31 cellular contexts compared by ENCODE assay signal in the genomic region with DNA sequence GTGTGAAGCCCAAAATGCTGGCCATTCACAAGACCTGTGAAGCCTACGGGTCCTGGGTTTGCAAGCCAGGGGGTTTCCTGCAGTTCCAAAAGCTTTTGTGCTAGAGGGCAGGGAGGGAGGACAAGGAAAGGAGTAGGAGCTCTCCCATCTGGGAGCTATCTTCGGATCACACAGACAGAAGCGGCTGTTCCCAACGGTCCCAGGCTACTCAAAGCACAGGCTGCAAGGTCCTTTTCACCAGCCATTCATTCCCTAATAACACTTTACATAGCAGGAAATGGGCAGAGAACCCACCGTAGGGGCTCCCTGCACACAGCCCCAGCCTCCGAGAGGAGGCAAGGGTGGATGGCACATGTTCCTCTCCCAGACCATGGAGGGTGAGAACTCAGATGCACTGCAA.
"Had no signal": no experiment of that assay in that cellular context is flagged by ENCODE, and none has a peak within 500 bp of the region (broad histone marks: within the 10 kb centered on the region; RNA-seq: fewer than 3 reads in every experiment).

No MANE protein-coding gene starts in this region.

- ATAC-seq: foreskin keratinocyte; gastroesophageal sphincter; heart right ventricle; left lobe of liver; mucosa of descending colon; natural killer cell treated with Interleukin-12 subunit alpha and Interleukin-12 subunit beta and Interleukin-15 and Interleukin-18, amount 100 ng/mL, for 72 hours; psoas muscle; right cardiac atrium; stimulated activated effector memory CD8-positive, alpha-beta T cell treated with anti-CD3 and anti-CD28 coated beads, Interleukin-12 subunit alpha, Interleukin-12 subunit beta, amount 100 ng/mL, for 72 hours had no signal

- DNase-seq: dermis blood vessel endothelial cell; effector memory CD4-positive, alpha-beta T cell; foreskin keratinocyte; heart right ventricle; hippocampal formation; kidney glomerular epithelial cell; mucosa of descending colon; naive B cell; occipital lobe; ovary; posterior cingulate gyrus; psoas muscle; right cardiac atrium; sigmoid colon; stimulated activated CD4-positive, alpha-beta T cell treated with anti-CD3 and anti-CD28 coated beads, Interleukin-2, amount 100 ng/mL, for 24 hours; stimulated activated CD4-positive, alpha-beta T cell treated with anti-CD3 and anti-CD28 coated beads, Interleukin-4, amount 100 ng/mL, for 24 hours; stimulated activated naive CD4-positive, alpha-beta T cell treated with Interleukin-2 at 50 U/mL for 16 hours; stomach; thyroid gland; trophoblast cell had no signal

- FAIRE-seq: endometrium, islet of Langerhans had no signal

- H3K27me3 Mint-ChIP-seq: memory B cell; naive B cell; natural killer cell treated with Interleukin-12 subunit alpha and Interleukin-12 subunit beta and Interleukin-15 and Interleukin-18, amount 100 ng/mL, for 72 hours had no signal

- H3K9me3 Mint-ChIP-seq: memory B cell; mesothelial cell of epicardium; naive B cell; natural killer cell treated with Interleukin-12 subunit alpha and Interleukin-12 subunit beta and Interleukin-15 and Interleukin-18, amount 100 ng/mL, for 72 hours; stimulated activated effector memory CD8-positive, alpha-beta T cell treated with anti-CD3 and anti-CD28 coated beads, Interleukin-12 subunit alpha, Interleukin-12 subunit beta, amount 100 ng/mL, for 72 hours had no signal

- H3K4me3 Mint-ChIP-seq: memory B cell; mesothelial cell of epicardium; naive B cell; natural killer cell treated with Interleukin-12 subunit alpha and Interleukin-12 subunit beta and Interleukin-15 and Interleukin-18, amount 100 ng/mL, for 72 hours; stimulated activated effector memory CD8-positive, alpha-beta T cell treated with anti-CD3 and anti-CD28 coated beads, Interleukin-12 subunit alpha, Interleukin-12 subunit beta, amount 100 ng/mL, for 72 hours had no signal

- H3K4me3 ChIP-seq: coronary artery, gastroesophageal sphincter, heart right ventricle, lung, mucosa of descending colon, ovary, psoas muscle, sigmoid colon, stomach, thyroid gland, vagina had no signal

- H3K4me1 Mint-ChIP-seq: memory B cell, naive B cell had no signal

- H3K27ac Mint-ChIP-seq: memory B cell; mesothelial cell of epicardium; natural killer cell treated with Interleukin-12 subunit alpha and Interleukin-12 subunit beta and Interleukin-15 and Interleukin-18, amount 100 ng/mL, for 72 hours; stimulated activated effector memory CD8-positive, alpha-beta T cell treated with anti-CD3 and anti-CD28 coated beads, Interleukin-12 subunit alpha, Interleukin-12 subunit beta, amount 100 ng/mL, for 72 hours had no signal

- H3K36me3 Mint-ChIP-seq: mesothelial cell of epicardium; natural killer cell treated with Interleukin-12 subunit alpha and Interleukin-12 subunit beta and Interleukin-15 and Interleukin-18, amount 100 ng/mL, for 72 hours; stimulated activated effector memory CD8-positive, alpha-beta T cell treated with anti-CD3 and anti-CD28 coated beads, Interleukin-12 subunit alpha, Interleukin-12 subunit beta, amount 100 ng/mL, for 72 hours had no signal
